ENCODE assay signal across 23 cellular contexts in genomic region chr14:98871796-98872195, GRCh38.
"Had no signal": no experiment of that assay in that cellular context is flagged by ENCODE, and none has a peak within 500 bp of the region (broad histone marks: within the 10 kb centered on the region; RNA-seq: fewer than 3 reads in every experiment).

No MANE protein-coding gene starts in this region.

- H3K36me3 ChIP-seq: prostate gland, right atrium auricular region, vagina had no signal

- ATAC-seq: activated CD8-positive, alpha-beta T cell treated with anti-CD3 and anti-CD28 coated beads for 36 hours; activated T-helper 17 cell treated with anti-CD3 and anti-CD28 coated beads, Interleukin-2, amount 50 U/mL, for 72 hours; effector memory CD8-positive, alpha-beta T cell; left lobe of liver; stimulated activated naive CD8-positive, alpha-beta T cell treated with anti-CD3 and anti-CD28 coated beads, Interleukin-15, Interleukin-2, amounts not matched to agents 100 U/mL and 50 U/mL, for 24 hours had no signal

- H3K9me3 ChIP-seq: prostate gland, vagina had no signal

- DNase-seq: activated CD4-positive, alpha-beta T cell treated with anti-CD3 and anti-CD28 coated beads for 48 hours; activated CD4-positive, CD25-positive, alpha-beta regulatory T cell; activated CD8-positive, alpha-beta T cell treated with anti-CD3 and anti-CD28 coated beads for 36 hours; activated naive CD4-positive, alpha-beta T cell; activated naive CD8-positive, alpha-beta T cell treated with anti-CD3 and anti-CD28 coated beads for 36 hours; activated T-cell treated with anti-CD3 and anti-CD28 coated beads, Interleukin-2, amount 50 U/mL, for 1 hour; dermis blood vessel endothelial cell; effector memory CD8-positive, alpha-beta T cell; foreskin melanocyte; glutamatergic neuron; hippocampal formation; kidney; mammary epithelial cell; stimulated activated CD4-positive, alpha-beta T cell treated with anti-CD3 and anti-CD28 coated beads, Interleukin-12 subunit alpha, Interleukin-12 subunit beta, amount 100 ng/mL, for 4 hours; stimulated activated CD4-positive, alpha-beta T cell treated with anti-CD3 and anti-CD28 coated beads, Interleukin-2, amount 100 ng/mL, for 24 hours; stimulated activated naive CD8-positive, alpha-beta T cell treated with anti-CD3 and anti-CD28 coated beads, Interleukin-15, Interleukin-2, amounts not matched to agents 100 U/mL and 50 U/mL, for 24 hours; T-helper 9 cell; trophoblast cell had no signal

- H3K4me1 ChIP-seq: prostate gland, right atrium auricular region, vagina had no signal

- H3K27ac ChIP-seq: prostate gland, right atrium auricular region, vagina had no signal

- H3K4me3 ChIP-seq: prostate gland, right atrium auricular region, vagina had no signal
